ENCODE assay signal across 8 cellular contexts in genomic region chr2:74481961-74482800, GRCh38. TPM values are rescaled to one million over a fixed set of nuclear protein-coding genes. Genes with fewer than 3 reads are reported as not detected.
DNase-seq lines count a peak whose midpoint lies in the region; TF ChIP-seq lines count a peak whose summit lies in the region.

No MANE protein-coding gene starts in this region.

- no peak for TF ChIP-seq EP300 in esophagus muscularis mucosa (IDR thresholded peaks at IDR 0.05)
- no peak for TF ChIP-seq EP300 in neural cell (conservative IDR thresholded peaks at IDR 0.05; ENCODE audit: poor library complexity, severe bottlenecking)

- no peak overlapping the region for H2BK20ac ChIP-seq in H9 (ENCODE audit: low read depth, low read length, poor library complexity, severe bottlenecking)

- no peak overlapping the region for H4K91ac ChIP-seq in H9 (ENCODE audit: insufficient read length, low read depth, low read length)

- H4K20me1 ChIP-seq in H9 (ENCODE audit: control insufficient read depth, insufficient read depth, insufficient read length) (no peaks in the 10 kb centered on the region), MM.1S (ENCODE audit: insufficient read depth, low read length) (no peaks in the 10 kb centered on the region), neural cell (ENCODE audit: insufficient read depth) (no peaks in the 10 kb centered on the region)

- H3K79me1 ChIP-seq in H9 (ENCODE audit: insufficient read depth, low read depth, low read length, poor library complexity, severe bottlenecking) = no peaks in the 10 kb centered on the region

- peak overlapping the region; percentile 78 for H3K18ac ChIP-seq in H9 (ENCODE audit: insufficient read length, low read depth, low read length)

- no peak for TF ChIP-seq RAD21 in neural cell (conservative IDR thresholded peaks at IDR 0.05)

- no CpG with 5 or more reads among the region's 80 CpGs for WGBS in H9 (ENCODE audit: extremely low coverage, insufficient read length, low lambda C conversion rate)
- WGBS in esophagus muscularis mucosa = 1% methylated on average over 12 of the region's 80 CpGs

- TF ChIP-seq POLR2A in esophagus muscularis mucosa (IDR thresholded peaks at IDR 0.05; ENCODE audit: low read depth) = no peak

- H3K27ac Mint-ChIP-seq in H9 = peak overlapping the region; percentile 99 to 100 (median 99); a peak in 6 of 7 replicates
- peak overlapping the region; percentile 99 for H3K27ac Mint-ChIP-seq in activated CD4-positive, alpha-beta T cell treated with anti-CD3 and anti-CD28 coated beads, Interleukin-2, amount 10 ng/mL, durations not matched to agents 24 days and 14 days

- H3K23me2 ChIP-seq in H9 (ENCODE audit: insufficient read length, low read depth, low read length, poor library complexity, severe bottlenecking) = peaks cover 8% of the 10 kb centered on the region

- H3F3A ChIP-seq in MM.1S (ENCODE audit: insufficient read depth, low read length) (peaks cover 4% of the 10 kb centered on the region; the same call in 1 of the 2 replicates), neural cell (ENCODE audit: insufficient read depth, low read length, poor library complexity, severe bottlenecking) (no peaks in the 10 kb centered on the region)

- peak overlapping the region; percentile 100 for H3K4me3 Mint-ChIP-seq in H9
- H3K4me3 Mint-ChIP-seq in activated CD4-positive, alpha-beta T cell treated with anti-CD3 and anti-CD28 coated beads, Interleukin-2, amount 10 ng/mL, durations not matched to agents 24 days and 14 days = peak overlapping the region; percentile 91

- no peak overlapping the region for H4K5ac ChIP-seq in H9 (ENCODE audit: insufficient read length, low read depth, low read length)

- no peak overlapping the region for H3K4ac ChIP-seq in H9 (ENCODE audit: low read depth, low read length)

- no peaks in the 10 kb centered on the region for H3K27me3 Mint-ChIP-seq in H9 (ENCODE audit: low read depth)
- no peaks in the 10 kb centered on the region for H3K27me3 Mint-ChIP-seq in activated CD4-positive, alpha-beta T cell treated with anti-CD3 and anti-CD28 coated beads, Interleukin-2, amount 10 ng/mL, durations not matched to agents 24 days and 14 days

- H3K9ac ChIP-seq in H9 (ENCODE audit: extremely low read depth, insufficient read length, low read length) = peak overlapping the region; percentile 41
- H3K9ac ChIP-seq in MM.1S (ENCODE audit: low read length) = peak overlapping the region; percentile 92
- H3K9ac ChIP-seq in neural cell (ENCODE audit: low read length) = peak overlapping the region; percentile 94

- H2BK12ac ChIP-seq in H9 (ENCODE audit: insufficient read length, low read depth, low read length) = no peak overlapping the region

- peak overlapping the region; percentile 99 for H3K4me3 ChIP-seq in MM.1S (ENCODE audit: low read length)
- peak overlapping the region; percentile 89 to 99 (median 92) for H3K4me3 ChIP-seq in esophagus muscularis mucosa
- peak overlapping the region; percentile 100 for H3K4me3 ChIP-seq in neural cell (ENCODE audit: low read length)

- H4K8ac ChIP-seq in H9 (replicated peaks; ENCODE audit: insufficient read length, low read depth, low read length) = no peak overlapping the region

- H2BK120ac ChIP-seq in H9 (ENCODE audit: low read depth, low read length, poor library complexity, severe bottlenecking) = no peak overlapping the region

- intact Hi-C loops in activated CD4-positive, alpha-beta T cell treated with anti-CD3 and anti-CD28 coated beads, Interleukin-2, amount 10 ng/mL, durations not matched to agents 24 days and 14 days (cut with micrococcal nuclease) = loop anchor here (1.0 to 2.0 kb wide), 3 partner anchors 10 to 61 kb away; partner anchors contain the start of genes C2orf81, LBX2, MRPL53 and WDR54
- intact Hi-C loops in esophagus muscularis mucosa (cut with DNase I) = no loop called here

- H3K4me1 ChIP-seq in H9 (ENCODE audit: insufficient read depth, low read length) = no peaks in the 10 kb centered on the region
- H3K4me1 ChIP-seq in MM.1S (ENCODE audit: low read length) = peaks cover 8% of the 10 kb centered on the region
- H3K4me1 ChIP-seq in esophagus muscularis mucosa = peaks cover 26 to 44% (median 39%) of the 10 kb centered on the region in 4 donors

- H3T11ph ChIP-seq in H9 (ENCODE audit: low read length) = no peak overlapping the region

- DNase-seq in DMS79 treated with DMSO at 0.1 percent for 48 hours (lab: John Stamatoyannopoulos, UW) (peak; percentile 59), DMS79 (lab: John Stamatoyannopoulos, UW) (no peak), H9 (no peak), MM.1S (peak; percentile 57), esophagus muscularis mucosa (ENCODE audit: extremely low spot score) (no peak), HPDE6-E6E7 (ENCODE audit: extremely low spot score) (no peak)
- peak; percentile 90 for DNase-seq in activated CD4-positive, alpha-beta T cell treated with anti-CD3 and anti-CD28 coated beads, Interleukin-2, amount 10 ng/mL, durations not matched to agents 24 days and 14 days

- H3K4me2 ChIP-seq in H9 (ENCODE audit: insufficient read depth, insufficient read length, low read length) (peak overlapping the region; percentile 81), MM.1S (ENCODE audit: low read depth, low read length) (peak overlapping the region; percentile 98), neural cell (ENCODE audit: low read length) (peak overlapping the region; percentile 84)

- TF ChIP-seq CTCF in H9 (conservative IDR thresholded peaks at IDR 0.05) (no peak), MM.1S (IDR thresholded peaks at IDR 0.05; ENCODE audit: low read length) (no peak), esophagus muscularis mucosa (IDR thresholded peaks at IDR 0.05) (no peak), neural cell (IDR thresholded peaks at IDR 0.05; ENCODE audit: poor library complexity, severe bottlenecking) (no peak)

- H3K36me3 ChIP-seq in MM.1S (replicated peaks; ENCODE audit: insufficient read depth, low read length) (no peaks in the 10 kb centered on the region), esophagus muscularis mucosa (peaks cover 9 to 67% (median 52%) of the 10 kb centered on the region in 4 donors), neural cell (ENCODE audit: insufficient read depth, low read length) (peaks cover 3% of the 10 kb centered on the region)

- H3K9me3 ChIP-seq in H9 (ENCODE audit: control insufficient read depth, low read depth, low read length) (no peaks in the 10 kb centered on the region), MM.1S (replicated peaks; ENCODE audit: insufficient read depth, low read length) (no peaks in the 10 kb centered on the region), esophagus muscularis mucosa (no peaks in the 10 kb centered on the region), neural cell (ENCODE audit: low read length) (no peaks in the 10 kb centered on the region)

- no peak overlapping the region for H3K27ac ChIP-seq in H9 (ENCODE audit: insufficient read length, low read depth, low read length)
- peak overlapping the region; percentile 77; the same call in 1 of the 2 replicates for H3K27ac ChIP-seq in MM.1S (ENCODE audit: low read length)
- peak overlapping the region; percentile 85 to 96 (median 88) for H3K27ac ChIP-seq in esophagus muscularis mucosa (replicated peaks in 1 of 4)
- H3K27ac ChIP-seq in neural cell (ENCODE audit: low read length) = peak overlapping the region; percentile 87

- no peak overlapping the region for H3K23ac ChIP-seq in H9 (ENCODE audit: insufficient read length, low read depth, low read length)

- H2AFZ ChIP-seq in H9 (ENCODE audit: low read length) (no peak overlapping the region), MM.1S (ENCODE audit: low read length) (peak overlapping the region; percentile 99), neural cell (ENCODE audit: low read depth, low read length) (peak overlapping the region; percentile 69)

- H3K36me3 Mint-ChIP-seq in H9 (ENCODE audit: insufficient read depth in 1 of 3, low read depth in 3 of 3) = peaks cover 7 to 44% (median 41%) of the 10 kb centered on the region in 3 experiments
- H3K36me3 Mint-ChIP-seq in activated CD4-positive, alpha-beta T cell treated with anti-CD3 and anti-CD28 coated beads, Interleukin-2, amount 10 ng/mL, durations not matched to agents 24 days and 14 days (ENCODE audit: low read depth) = peaks cover 35% of the 10 kb centered on the region

- H3K56ac ChIP-seq in H9 (ENCODE audit: insufficient read length, low read depth, low read length) = no peak overlapping the region

- H3K79me2 ChIP-seq in H9 (ENCODE audit: insufficient read depth, low read length) = no peaks in the 10 kb centered on the region
- H3K79me2 ChIP-seq in MM.1S (ENCODE audit: low read length) = peaks cover 33% of the 10 kb centered on the region
- H3K79me2 ChIP-seq in neural cell (replicated peaks; ENCODE audit: insufficient read depth, low read length) = peaks cover 26% of the 10 kb centered on the region

- no peaks in the 10 kb centered on the region for H3K9me2 ChIP-seq in MM.1S (replicated peaks; ENCODE audit: insufficient read depth, low read length)
- no peaks in the 10 kb centered on the region for H3K9me2 ChIP-seq in neural cell (ENCODE audit: insufficient read depth, low read length)

- no peaks in the 10 kb centered on the region for H3K27me3 ChIP-seq in H9 (ENCODE audit: insufficient read depth, low read length)
- no peaks in the 10 kb centered on the region for H3K27me3 ChIP-seq in MM.1S (replicated peaks; ENCODE audit: insufficient read depth, low read length)
- no peaks in the 10 kb centered on the region for H3K27me3 ChIP-seq in esophagus muscularis mucosa
- no peaks in the 10 kb centered on the region for H3K27me3 ChIP-seq in neural cell (ENCODE audit: insufficient read depth, low read depth, low read length)

- no peak overlapping the region for H2BK15ac ChIP-seq in H9 (ENCODE audit: low read depth, low read length)

- no peak overlapping the region for H2BK5ac ChIP-seq in H9 (ENCODE audit: insufficient read length, low read length)

- H3K9me3 Mint-ChIP-seq in H9 = no peaks in the 10 kb centered on the region
- no peaks in the 10 kb centered on the region for H3K9me3 Mint-ChIP-seq in activated CD4-positive, alpha-beta T cell treated with anti-CD3 and anti-CD28 coated beads, Interleukin-2, amount 10 ng/mL, durations not matched to agents 24 days and 14 days

- peaks cover 9 to 13% of the 10 kb centered on the region in 2 experiments for H3K4me1 Mint-ChIP-seq in H9
- H3K4me1 Mint-ChIP-seq in activated CD4-positive, alpha-beta T cell treated with anti-CD3 and anti-CD28 coated beads, Interleukin-2, amount 10 ng/mL, durations not matched to agents 24 days and 14 days = peaks cover 33% of the 10 kb centered on the region

- no peak overlapping the region for H2AK5ac ChIP-seq in H9 (ENCODE audit: insufficient read length, low read length)

- H3K14ac ChIP-seq in H9 (ENCODE audit: insufficient read depth, low read length) = peak overlapping the region; percentile 87

RNA-seq across cellular contexts. Expression of gene CCDC142, which starts 0.6 kb away (rescaled TPM):
- total RNA-seq in H9 (2021) (21.5 and 21.6 TPM in 2 replicates), esophagus muscularis mucosa (10 to 100 TPM in 3 of 4 donors, 1 to 10 TPM in 1; 9.6 to 27.8 (median 19.2) TPM)
- 26.5 and 26.9 TPM in 2 replicates for total RNA-seq in activated CD4-positive, alpha-beta T cell treated with anti-CD3 and anti-CD28 coated beads, Interleukin-2, amount 10 ng/mL, durations not matched to agents 24 days and 14 days
- polyA plus RNA-seq in neural cell = 21.6 and 48.0 TPM in 2 replicates
- 35.5 and 53.1 TPM in 2 replicates for polyA minus RNA-seq in neural cell

RNA-seq across cellular contexts. Expression of gene TTC31, which starts 0.7 kb away (rescaled TPM):
- 33.3 and 35.2 TPM in 2 replicates for total RNA-seq in H9 (2021)
- 27.1 and 31.5 TPM in 2 replicates for total RNA-seq in activated CD4-positive, alpha-beta T cell treated with anti-CD3 and anti-CD28 coated beads, Interleukin-2, amount 10 ng/mL, durations not matched to agents 24 days and 14 days
- total RNA-seq in esophagus muscularis mucosa = 10 to 100 TPM; 17.4 to 23.0 (median 20.6) TPM
- 11.0 and 16.3 TPM in 2 replicates for polyA plus RNA-seq in neural cell
- polyA minus RNA-seq in neural cell = 7.1 and 7.2 TPM in 2 replicates

RNA-seq across cellular contexts. Expression of gene MRPL53, which starts 9.7 kb away (rescaled TPM):
- total RNA-seq in H9 (2021) = 56.9 and 59.5 TPM in 2 replicates
- 89.0 and 115 TPM in 2 replicates for total RNA-seq in activated CD4-positive, alpha-beta T cell treated with anti-CD3 and anti-CD28 coated beads, Interleukin-2, amount 10 ng/mL, durations not matched to agents 24 days and 14 days
- 10 to 100 TPM; 15.4 to 40.4 (median 38.8) TPM for total RNA-seq in esophagus muscularis mucosa
- 28.0 and 28.6 TPM in 2 replicates for polyA plus RNA-seq in neural cell
- polyA minus RNA-seq in neural cell = 12.2 and 12.7 TPM in 2 replicates

RNA-seq across cellular contexts. Expression of gene MOGS, which starts 17.0 kb away (rescaled TPM):
- total RNA-seq in H9 (2021) (55.5 and 58.0 TPM in 2 replicates), esophagus muscularis mucosa (10 to 100 TPM; 20.8 to 38.7 (median 28.3) TPM)
- 84.2 and 85.7 TPM in 2 replicates for total RNA-seq in activated CD4-positive, alpha-beta T cell treated with anti-CD3 and anti-CD28 coated beads, Interleukin-2, amount 10 ng/mL, durations not matched to agents 24 days and 14 days
- polyA plus RNA-seq in neural cell = 39.6 and 51.2 TPM in 2 replicates
- 32.9 TPM in 2 replicates for polyA minus RNA-seq in neural cell

RNA-seq across cellular contexts. Expression of gene LBX2, which starts 17.2 kb away (rescaled TPM):
- total RNA-seq in H9 (2021) = 1.1 TPM in 2 replicates
- total RNA-seq in activated CD4-positive, alpha-beta T cell treated with anti-CD3 and anti-CD28 coated beads, Interleukin-2, amount 10 ng/mL, durations not matched to agents 24 days and 14 days = 0.36 and 0.40 TPM in 2 replicates
- total RNA-seq in esophagus muscularis mucosa = 1 to 10 TPM in 1 of 4 donors, under 1 TPM in 3; 0.32 to 1.7 (median 0.84) TPM
- not detected in 2 replicates for polyA plus RNA-seq in neural cell
- polyA minus RNA-seq in neural cell = not detected in 2 replicates

Comparison
In these comparisons a context has a peak if more than half of its experiments do, and no peak if none do; other contexts are left out.
1. DNase-seq: peak in DMS79 treated with DMSO at 0.1 percent for 48 hours (single experiment), MM.1S (single experiment) and activated CD4-positive, alpha-beta T cell treated with anti-CD3 and anti-CD28 coated beads, Interleukin-2, amount 10 ng/mL, durations not matched to agents 24 days and 14 days (single experiment); none in DMS79 (single experiment), H9 (single experiment), esophagus muscularis mucosa (single experiment) and HPDE6-E6E7 (single experiment).
2. H3K9ac ChIP-seq: peak in every context shown above with its lines; median percentile 94 in neural cell; 92 in MM.1S; 41 in H9.
3. Peak in every context shown above with its lines, with median percentiles within 50 percentile points of each other: H3K4me2 ChIP-seq and H3K4me3 ChIP-seq.